Comparison of ENCODE assay signal across 22 cellular contexts in the genomic region with DNA sequence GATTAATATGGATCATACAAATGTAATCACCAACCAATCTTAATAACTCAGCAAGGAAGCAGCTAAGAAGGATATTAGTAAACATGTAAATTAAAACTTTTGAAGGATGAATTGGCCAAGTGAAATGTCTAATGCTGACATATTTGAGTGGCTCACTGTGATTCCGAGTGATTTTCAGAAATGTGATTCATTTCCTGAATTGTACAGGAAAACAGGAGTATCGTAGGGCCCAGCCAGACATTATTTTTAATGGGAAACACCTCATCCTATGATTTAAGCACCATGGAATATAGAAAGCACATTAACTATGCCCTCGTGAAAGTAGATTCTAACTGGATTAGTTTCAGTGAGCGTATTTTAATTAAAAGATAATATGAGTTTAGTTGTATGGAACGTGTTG.
DNase-seq lines count a peak whose midpoint lies in the region; ATAC-seq and TF ChIP-seq lines count a peak whose summit lies in the region.
"Had no signal": no experiment of that assay in that cellular context is flagged by ENCODE, and none has a peak within 500 bp of the region (broad histone marks: within the 10 kb centered on the region; RNA-seq: fewer than 3 reads in every experiment).

No MANE protein-coding gene starts in this region.

- no peak overlapping the region for H3K27ac ChIP-seq in A673 (ENCODE audit: low read depth, low read length, poor library complexity, severe bottlenecking)
- H3K27ac ChIP-seq: 22Rv1; BLaER1 treated with 17β-estradiol and CSF1 and Interleukin-3, amounts not matched to agents 10 nM and 100 nM had no signal

- no peaks in the 10 kb centered on the region for H3K4me1 ChIP-seq in A673 (ENCODE audit: insufficient read depth, low read length, poor library complexity, severe bottlenecking)
- H3K4me1 ChIP-seq: BLaER1 treated with 17β-estradiol and CSF1 and Interleukin-3, amounts not matched to agents 10 nM and 100 nM; HAP-1 had no signal

- CTCF ChIA-PET in A673 (lab: Charles Lee), result no interaction called here

- BruUV-seq in A673 (replicated peaks; lab: Mats Ljungman, UMichigan), result no TSS peak

- TF ChIP-seq CTCF in A673 (conservative IDR thresholded peaks at IDR 0.05; ENCODE audit: low read depth, low read length), result no peak

- DNase-seq in A673 (ENCODE audit: low spot score), result peak; percentile 19
- DNase-seq in HT1080 (ENCODE audit: low read depth), result peak; percentile 13
- peak; percentile 48 for DNase-seq in RKO (ENCODE audit: low spot score)
- DNase-seq in dermis microvascular lymphatic vessel endothelial cell (ENCODE audit: low read depth in 2 of 2), result peak; percentile 16 to 61
- no peak for DNase-seq in GM03348 (ENCODE audit: low spot score)
- no peak for DNase-seq in cerebellar cortex (ENCODE audit: low spot score)
- DNase-seq in cardiac septum (ENCODE audit: low spot score), result no peak
- DNase-seq: ACHN; AML-193; BE2C; Calu3; CD4-positive, alpha-beta memory T cell; COR-L47; DMS53; DMS79 treated with DMSO at 0.1 percent for 48 hours; GOT3; HFFc6 had no signal

- peaks cover 4% of the 10 kb centered on the region for H3K27me3 ChIP-seq in A673 (replicated peaks; ENCODE audit: insufficient read depth, low read depth, low read length, poor library complexity)
- H3K27me3 ChIP-seq: BLaER1 treated with 17β-estradiol and CSF1 and Interleukin-3, amounts not matched to agents 10 nM and 100 nM had no signal

- H3K9me3 ChIP-seq in A673 (ENCODE audit: low read depth, low read length, poor library complexity, severe bottlenecking), result no peaks in the 10 kb centered on the region
- H3K9me3 ChIP-seq: BE2C; BLaER1 treated with 17β-estradiol and CSF1 and Interleukin-3, amounts not matched to agents 10 nM and 100 nM; HAP-1 had no signal

- intact Hi-C loops in A673 (cut with micrococcal nuclease; ENCODE audit: unreplicated experiment) (no loop called here), cardiac septum (cut with DNase I) (no loop called here)

- ATAC-seq in GM21367 (IDR thresholded peaks at IDR 0.05; ENCODE audit: unreplicated experiment), result no peak
- ATAC-seq: GM12878 had no signal

- POLR2A ChIA-PET in A673 (lab: Charles Lee; ENCODE audit: low non-redundant PET), result no interaction called here

- no peak overlapping the region for H3K4me3 ChIP-seq in A673 (ENCODE audit: low read depth, low read length, poor library complexity, severe bottlenecking)
- H3K4me3 ChIP-seq: BLaER1 treated with 17β-estradiol and CSF1 and Interleukin-3, amounts not matched to agents 10 nM and 100 nM; GM12878; HAP-1 had no signal

- H3K36me3 ChIP-seq in A673 (ENCODE audit: insufficient read depth, low read length, poor library complexity, severe bottlenecking), result no peaks in the 10 kb centered on the region
- H3K36me3 ChIP-seq: BE2C; BLaER1 treated with 17β-estradiol and CSF1 and Interleukin-3, amounts not matched to agents 10 nM and 100 nM; HAP-1 had no signal

Comparison
In these comparisons a context has a peak if more than half of its experiments do, and no peak if none do; other contexts are left out.
1. DNase-seq: peak in A673 (single experiment), HT1080 (single experiment), RKO (single experiment) and dermis microvascular lymphatic vessel endothelial cell (2 of 2); none in GM03348 (single experiment), cerebellar cortex (single experiment) and cardiac septum (single experiment).